28 cellular contexts compared by ENCODE assay signal in genomic region chr16:69499541-69500255, GRCh38.
DNase-seq lines count a peak whose midpoint lies in the region; ATAC-seq, FAIRE-seq and TF ChIP-seq lines count a peak whose summit lies in the region.
"Had no signal": no experiment of that assay in that cellular context is flagged by ENCODE, and none has a peak within 500 bp of the region (broad histone marks: within the 10 kb centered on the region; RNA-seq: fewer than 3 reads in every experiment).

No MANE protein-coding gene starts in this region.

- H3K27me3 Mint-ChIP-seq in nephron (ENCODE audit: low read depth) (peaks cover 8% of the 10 kb centered on the region), WTC11 (ENCODE audit: low read depth) (no peaks in the 10 kb centered on the region)
- H3K27me3 Mint-ChIP-seq: CD4-positive, alpha-beta T cell had no signal

- no peak overlapping the region for H4K8ac ChIP-seq in trophoblast cell (ENCODE audit: low read depth, low read length)

- H3K9me3 Mint-ChIP-seq in nephron, result no peaks in the 10 kb centered on the region
- H3K9me3 Mint-ChIP-seq in stimulated activated effector memory CD8-positive, alpha-beta T cell treated with anti-CD3 and anti-CD28 coated beads, Interleukin-12 subunit alpha, Interleukin-12 subunit beta, amount 100 ng/mL, for 72 hours, result no peaks in the 10 kb centered on the region
- no peaks in the 10 kb centered on the region for H3K9me3 Mint-ChIP-seq in WTC11
- H3K9me3 Mint-ChIP-seq: CD4-positive, alpha-beta T cell; CD8-positive, alpha-beta memory T cell; HFFc6 had no signal

- no peak overlapping the region for H3K9ac ChIP-seq in HepG2 (ENCODE audit: insufficient read depth, low read depth, low read length)
- no peak overlapping the region for H3K9ac ChIP-seq in trophoblast cell (ENCODE audit: low read length)
- H3K9ac ChIP-seq: BLaER1 treated with 17β-estradiol and CSF1 and Interleukin-3, amounts not matched to agents 10 nM and 100 nM had no signal

- H3K14ac ChIP-seq in trophoblast cell (ENCODE audit: low read length), result no peak overlapping the region

- H3K27me3 ChIP-seq in HepG2 (ENCODE audit: control insufficient read depth in 1 of 2, insufficient read depth in 2 of 2, low read length in 2 of 2) (no peaks in the 10 kb centered on the region), right lobe of liver (no peaks in the 10 kb centered on the region), trophoblast cell (ENCODE audit: insufficient read depth, low read length) (no peaks in the 10 kb centered on the region), left ventricle myocardium inferior (ENCODE audit: low read depth) (no peaks in the 10 kb centered on the region)
- H3K27me3 ChIP-seq: BE2C had no signal

- no peak overlapping the region for H2AK5ac ChIP-seq in trophoblast cell (ENCODE audit: low read length)

- H2AFZ ChIP-seq in HepG2 (ENCODE audit: low read length) (peak overlapping the region; percentile 11), trophoblast cell (ENCODE audit: insufficient read depth, low read length, poor library complexity) (no peak overlapping the region)

- H2BK5ac ChIP-seq in trophoblast cell (ENCODE audit: low read depth, low read length, poor library complexity), result no peak overlapping the region

- no peak for TF ChIP-seq POLR2A in HepG2 (IDR thresholded peaks at IDR 0.05; ENCODE audit: insufficient read depth in 1 of 2, low read depth in 2 of 2, low read length in 2 of 2)
- TF ChIP-seq POLR2A in right lobe of liver (IDR thresholded peaks at IDR 0.05), result no peak

- DNase-seq in HepG2 (ENCODE audit: low spot score), result no peak
- DNase-seq in right lobe of liver, result no peak
- peak; percentile 88 to 90 for DNase-seq in trophoblast cell
- DNase-seq in stimulated activated effector memory CD8-positive, alpha-beta T cell treated with anti-CD3 and anti-CD28 coated beads, Interleukin-12 subunit alpha, Interleukin-12 subunit beta, amount 100 ng/mL, for 72 hours (ENCODE audit: low spot score in 2 of 2), result no peak
- DNase-seq in COLO668 (lab: John Stamatoyannopoulos, UW; ENCODE audit: unreplicated experiment), result no peak
- no peak for DNase-seq in WTC11 (ENCODE audit: low spot score)
- DNase-seq in left ventricle myocardium inferior, result no peak
- DNase-seq: 8988T; ACHN; AML-193; BE2C; Calu3; CD4-positive, alpha-beta T cell; CD8-positive, alpha-beta memory T cell; COR-L47; DMS53; DMS79 treated with DMSO at 0.1 percent for 48 hours; GF-D8; GOT3; HFFc6 had no signal

- peak overlapping the region in 2 of 3 experiments; percentile 20 to 47 for H3K27ac Mint-ChIP-seq in nephron
- peak overlapping the region; percentile 41 for H3K27ac Mint-ChIP-seq in stimulated activated effector memory CD8-positive, alpha-beta T cell treated with anti-CD3 and anti-CD28 coated beads, Interleukin-12 subunit alpha, Interleukin-12 subunit beta, amount 100 ng/mL, for 72 hours
- H3K27ac Mint-ChIP-seq in WTC11, result no peak overlapping the region
- H3K27ac Mint-ChIP-seq: CD14-positive monocyte; CD4-positive, alpha-beta T cell; CD8-positive, alpha-beta memory T cell; HFFc6 had no signal

- no peak overlapping the region for H4K91ac ChIP-seq in trophoblast cell (ENCODE audit: low read depth, low read length)

- no peak for TF ChIP-seq RAD21 in HepG2 (CRISPR knock-in tag; IDR thresholded peaks at IDR 0.05)

- ATAC-seq in HepG2 (no peak), right lobe of liver (no peak), WTC11 (no peak)
- ATAC-seq in stimulated activated effector memory CD8-positive, alpha-beta T cell treated with anti-CD3 and anti-CD28 coated beads, Interleukin-12 subunit alpha, Interleukin-12 subunit beta, amount 100 ng/mL, for 72 hours, result no peak
- ATAC-seq: A549 had no signal

- TF ChIP-seq CTCF in HepG2 (CRISPR knock-in tag; IDR thresholded peaks at IDR 0.05) (no peak), right lobe of liver (IDR thresholded peaks at IDR 0.05) (no peak), nephron (IDR thresholded peaks at IDR 0.05; ENCODE audit: unreplicated experiment in 3 of 3) (no peak), WTC11 (IDR thresholded peaks at IDR 0.05) (no peak), left ventricle myocardium inferior (IDR thresholded peaks at IDR 0.05; ENCODE audit: borderline replicate concordance) (no peak)

- no peak overlapping the region for H3K18ac ChIP-seq in trophoblast cell (ENCODE audit: low read length)

- H3K4me3 Mint-ChIP-seq in nephron (no peak overlapping the region), WTC11 (no peak overlapping the region)
- no peak overlapping the region for H3K4me3 Mint-ChIP-seq in stimulated activated effector memory CD8-positive, alpha-beta T cell treated with anti-CD3 and anti-CD28 coated beads, Interleukin-12 subunit alpha, Interleukin-12 subunit beta, amount 100 ng/mL, for 72 hours
- H3K4me3 Mint-ChIP-seq: CD4-positive, alpha-beta T cell; CD8-positive, alpha-beta memory T cell; HFFc6 had no signal

- no peaks in the 10 kb centered on the region for H3K36me3 ChIP-seq in HepG2 (replicated peaks in 1 of 2; ENCODE audit: control insufficient read depth in 1 of 2, insufficient read depth in 2 of 2, low read length in 2 of 2)
- no peaks in the 10 kb centered on the region for H3K36me3 ChIP-seq in right lobe of liver
- no peaks in the 10 kb centered on the region for H3K36me3 ChIP-seq in trophoblast cell (ENCODE audit: control insufficient read depth in 1 of 2, insufficient read depth in 2 of 2, low read length in 2 of 2)
- no peaks in the 10 kb centered on the region for H3K36me3 ChIP-seq in left ventricle myocardium inferior
- H3K36me3 ChIP-seq: BE2C; BLaER1 treated with 17β-estradiol and CSF1 and Interleukin-3, amounts not matched to agents 10 nM and 100 nM; HAP-1 had no signal

- H3K4me3 ChIP-seq in HepG2 (replicated peaks in 1 of 3; ENCODE audit: insufficient read depth in 1 of 3, low read depth in 2 of 3, low read length in 3 of 3) (no peak overlapping the region), right lobe of liver (no peak overlapping the region), trophoblast cell (ENCODE audit: low read depth, low read length) (no peak overlapping the region), left ventricle myocardium inferior (no peak overlapping the region)
- H3K4me3 ChIP-seq: A549; BLaER1 treated with 17β-estradiol and CSF1 and Interleukin-3, amounts not matched to agents 10 nM and 100 nM; HAP-1 had no signal

- POLR2A ChIA-PET in HepG2 (lab: Yijun Ruan, JAX) (no interaction called here), WTC11 (lab: Charles Lee) (no interaction called here)

- FAIRE-seq in HepG2 (lab: Jason Lieb, UNC), result no peak
- FAIRE-seq: A549, GM12891, GM18507, H54 had no signal

- intact Hi-C loops in HepG2 (cut with micrococcal nuclease; ENCODE audit: unreplicated experiment) (no loop called here), right lobe of liver (cut with DNase I) (no loop called here), left ventricle myocardium inferior (cut with micrococcal nuclease) (loop anchor here (10.0 kb wide), 1 partner anchor 125 kb away; no protein-coding TSS in a partner anchor)

- H3K27ac ChIP-seq in HepG2 (ENCODE audit: extremely low read length, insufficient read depth, low read length), result no peak overlapping the region
- no peak overlapping the region for H3K27ac ChIP-seq in right lobe of liver
- no peak overlapping the region for H3K27ac ChIP-seq in trophoblast cell (ENCODE audit: low read depth, low read length)
- H3K27ac ChIP-seq in left ventricle myocardium inferior (replicated peaks), result no peak overlapping the region
- H3K27ac ChIP-seq: BLaER1 treated with 17β-estradiol and CSF1 and Interleukin-3, amounts not matched to agents 10 nM and 100 nM had no signal

- no peak overlapping the region for H3K4ac ChIP-seq in trophoblast cell (ENCODE audit: low read depth, low read length)

- H3K4me1 ChIP-seq in HepG2 (ENCODE audit: insufficient read depth, low read length), result peaks cover 81% of the 10 kb centered on the region
- no peaks in the 10 kb centered on the region for H3K4me1 ChIP-seq in right lobe of liver
- no peaks in the 10 kb centered on the region for H3K4me1 ChIP-seq in trophoblast cell (ENCODE audit: control insufficient read depth in 1 of 2, insufficient read depth in 2 of 2, low read length in 2 of 2)
- H3K4me1 ChIP-seq in left ventricle myocardium inferior, result peaks cover 7% of the 10 kb centered on the region
- H3K4me1 ChIP-seq: HAP-1 had no signal

- WGBS in HepG2 (ENCODE audit: low lambda C conversion rate), result 68% methylated on average over 11 of the region's 11 CpGs
- 94% methylated on average over 8 of the region's 11 CpGs for WGBS in right lobe of liver (ENCODE audit: insufficient coverage, low coverage, low lambda C conversion rate, missing lambda C conversion rate)
- WGBS in trophoblast cell (ENCODE audit: extremely low coverage, insufficient coverage, insufficient read length), result no CpG with 5 or more reads among the region's 11 CpGs

- H3K79me1 ChIP-seq in trophoblast cell (ENCODE audit: low read length), result no peaks in the 10 kb centered on the region

- no peak overlapping the region for H3K4me2 ChIP-seq in HepG2 (ENCODE audit: low read depth, low read length)
- H3K4me2 ChIP-seq in trophoblast cell (ENCODE audit: low read length), result no peak overlapping the region
- H3K4me2 ChIP-seq: A549; BLaER1 treated with 17β-estradiol and CSF1 and Interleukin-3, amounts not matched to agents 10 nM and 100 nM had no signal

- no peaks in the 10 kb centered on the region for H3K79me2 ChIP-seq in HepG2 (ENCODE audit: insufficient read depth, low read length)
- no peaks in the 10 kb centered on the region for H3K79me2 ChIP-seq in trophoblast cell (ENCODE audit: control insufficient read depth, insufficient read depth, low read length, poor library complexity)

- in situ Hi-C loops in HepG2 (cut with HindIII; ENCODE audit: extremely low pct_ligation_motif_present, low pct_unique_long_range_greater_than_20kb), result no loop called here

- no peaks in the 10 kb centered on the region for H3K36me3 Mint-ChIP-seq in nephron (ENCODE audit: low read depth)
- H3K36me3 Mint-ChIP-seq in stimulated activated effector memory CD8-positive, alpha-beta T cell treated with anti-CD3 and anti-CD28 coated beads, Interleukin-12 subunit alpha, Interleukin-12 subunit beta, amount 100 ng/mL, for 72 hours, result no peaks in the 10 kb centered on the region
- H3K36me3 Mint-ChIP-seq in WTC11, result no peaks in the 10 kb centered on the region
- H3K36me3 Mint-ChIP-seq: CD14-positive monocyte; CD8-positive, alpha-beta memory T cell had no signal

- H4K20me1 ChIP-seq in HepG2 (ENCODE audit: insufficient read depth, low read length), result no peaks in the 10 kb centered on the region
- H4K20me1 ChIP-seq: BLaER1 treated with 17β-estradiol and CSF1 and Interleukin-3, amounts not matched to agents 10 nM and 100 nM had no signal

- TF ChIP-seq EP300 in HepG2 (IDR thresholded peaks at IDR 0.05; ENCODE audit: low read depth in 2 of 2, low read length in 2 of 2) (no peak), HepG2 (CRISPR knock-in tag; IDR thresholded peaks at IDR 0.05; ENCODE audit: borderline replicate concordance) (no peak)

- CTCF ChIA-PET in HepG2 (lab: Yijun Ruan, JAX; ENCODE audit: low intra/inter-chr PET ratio, low total read pairs), result no interaction called here
- CTCF ChIA-PET in WTC11 (lab: Charles Lee), result no interaction called here

- H3K4me1 Mint-ChIP-seq in nephron (peaks cover 9% of the 10 kb centered on the region), WTC11 (peaks cover 19% of the 10 kb centered on the region)
- H3K4me1 Mint-ChIP-seq in stimulated activated effector memory CD8-positive, alpha-beta T cell treated with anti-CD3 and anti-CD28 coated beads, Interleukin-12 subunit alpha, Interleukin-12 subunit beta, amount 100 ng/mL, for 72 hours, result peaks cover 13% of the 10 kb centered on the region

- H3K9me3 ChIP-seq in HepG2 (ENCODE audit: low read length) (no peaks in the 10 kb centered on the region), right lobe of liver (no peaks in the 10 kb centered on the region), trophoblast cell (ENCODE audit: insufficient read depth, low read depth, low read length) (no peaks in the 10 kb centered on the region), left ventricle myocardium inferior (replicated peaks) (no peaks in the 10 kb centered on the region)
- H3K9me3 ChIP-seq: A549, BE2C, HAP-1 had no signal

- no peak overlapping the region for H4K12ac ChIP-seq in trophoblast cell (ENCODE audit: low read depth, low read length)

- no peak overlapping the region for H2BK120ac ChIP-seq in trophoblast cell (ENCODE audit: insufficient read depth, low read length, poor library complexity)

- no peak overlapping the region for H3K23ac ChIP-seq in trophoblast cell (ENCODE audit: low read length)

- H2BK12ac ChIP-seq in trophoblast cell (ENCODE audit: low read length), result no peak overlapping the region

- no TSS peak for BruUV-seq in HepG2 (replicated peaks; lab: Mats Ljungman, UMichigan)

Comparison
In these comparisons a context has a peak if more than half of its experiments do, and no peak if none do; other contexts are left out.
1. DNase-seq: peak in trophoblast cell (2 of 2); none in HepG2 (single experiment), right lobe of liver (0 of 3), stimulated activated effector memory CD8-positive, alpha-beta T cell treated with anti-CD3 and anti-CD28 coated beads, Interleukin-12 subunit alpha, Interleukin-12 subunit beta, amount 100 ng/mL, for 72 hours (0 of 2), COLO668 (single experiment), WTC11 (single experiment) and left ventricle myocardium inferior (single experiment).